In the genomic region with DNA sequence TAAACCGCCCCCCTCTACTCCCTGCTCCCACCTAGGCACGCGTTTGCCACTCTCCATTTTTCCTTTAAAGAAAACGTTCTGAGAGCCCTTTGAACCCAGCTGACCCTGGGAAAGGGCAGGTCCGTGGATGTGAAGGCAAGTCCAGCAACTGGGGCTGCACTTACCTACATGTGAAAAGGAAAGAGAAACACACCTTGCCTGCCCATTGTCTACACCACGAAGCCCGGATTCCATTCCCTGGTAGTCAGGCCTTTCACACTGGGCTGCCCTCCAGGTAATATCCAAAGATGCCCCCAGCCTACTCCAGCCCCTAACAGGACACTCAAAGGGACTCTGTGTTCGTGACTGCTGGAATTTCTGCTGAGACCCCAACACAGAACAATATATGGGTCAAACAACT, we compare ENCODE assay signal across 9 cellular contexts.
A peak's percentile ranks its signal among the peaks of the same experiment; 100 is the strongest.
DNase-seq lines count a peak whose midpoint lies in the region; ATAC-seq lines count a peak whose summit lies in the region.
"Had no signal": no experiment of that assay in that cellular context is flagged by ENCODE, and none has a peak within 500 bp of the region (broad histone marks: within the 10 kb centered on the region; RNA-seq: fewer than 3 reads in every experiment).

No MANE protein-coding gene starts in this region.

- H3K27ac Mint-ChIP-seq in natural killer cell treated with Interleukin-12 subunit alpha and Interleukin-12 subunit beta and Interleukin-15 and Interleukin-18, amount 100 ng/mL, for 72 hours, result peak overlapping the region in 1 of 2 donors; percentile 50

- WGBS in ectodermal cell, 2 experiments, result 18 to 19% methylated on average over 8 of the region's 8 CpGs

- no peaks in the 10 kb centered on the region for H4K20me1 ChIP-seq in BLaER1

- DNase-seq in natural killer cell treated with Interleukin-12 subunit alpha and Interleukin-12 subunit beta and Interleukin-15 and Interleukin-18, amount 100 ng/mL, for 72 hours (ENCODE audit: low spot score), result no peak
- no peak for DNase-seq in central memory CD4-positive, alpha-beta T cell
- no peak for DNase-seq in UCSD-AML1 (lab: John Stamatoyannopoulos, UW; ENCODE audit: unreplicated experiment)
- DNase-seq in activated gamma-delta T cell (lab: John Stamatoyannopoulos, UW), result no peak
- DNase-seq: DMS79 had no signal

- no peaks in the 10 kb centered on the region for H3K36me3 Mint-ChIP-seq in natural killer cell treated with Interleukin-12 subunit alpha and Interleukin-12 subunit beta and Interleukin-15 and Interleukin-18, amount 100 ng/mL, for 72 hours

- peak overlapping the region; percentile 78 for H3K9ac ChIP-seq in BLaER1

- H3K4me1 Mint-ChIP-seq in natural killer cell treated with Interleukin-12 subunit alpha and Interleukin-12 subunit beta and Interleukin-15 and Interleukin-18, amount 100 ng/mL, for 72 hours (ENCODE audit: low read depth in 2 of 2), result peaks cover 0 to 8% of the 10 kb centered on the region in 2 donors

- peaks cover 0 to 9% of the 10 kb centered on the region in 2 donors for H3K27me3 Mint-ChIP-seq in natural killer cell treated with Interleukin-12 subunit alpha and Interleukin-12 subunit beta and Interleukin-15 and Interleukin-18, amount 100 ng/mL, for 72 hours

- H3K4me2 ChIP-seq in BLaER1, result peak overlapping the region; percentile 96

- H3K4me3 ChIP-seq in BLaER1, result peak overlapping the region; percentile 77
- H3K4me3 ChIP-seq in ectodermal cell (ENCODE audit: insufficient read depth, low read depth, low read length), result peak overlapping the region; percentile 41

- no peaks in the 10 kb centered on the region for H3K27me3 ChIP-seq in BLaER1
- peaks cover 12% of the 10 kb centered on the region for H3K27me3 ChIP-seq in ectodermal cell (ENCODE audit: control insufficient read depth, insufficient read depth, low read length, poor library complexity, severe bottlenecking)

- peaks cover 52% of the 10 kb centered on the region for H3K4me1 ChIP-seq in BLaER1
- H3K4me1 ChIP-seq in ectodermal cell (ENCODE audit: control insufficient read depth, insufficient read depth, low read length), result peaks cover 20% of the 10 kb centered on the region

- ATAC-seq in natural killer cell treated with Interleukin-12 subunit alpha and Interleukin-12 subunit beta and Interleukin-15 and Interleukin-18, amount 100 ng/mL, for 72 hours, result no peak
- ATAC-seq in HG03039 (IDR thresholded peaks at IDR 0.05; ENCODE audit: unreplicated experiment), result no peak

- H3K9me3 ChIP-seq in BLaER1 (no peaks in the 10 kb centered on the region), KOPT-K1 (ENCODE audit: insufficient read depth, low read length, poor library complexity, severe bottlenecking) (no peaks in the 10 kb centered on the region), ectodermal cell (ENCODE audit: control insufficient read depth, low read length) (no peaks in the 10 kb centered on the region)

- H3K4me3 Mint-ChIP-seq in natural killer cell treated with Interleukin-12 subunit alpha and Interleukin-12 subunit beta and Interleukin-15 and Interleukin-18, amount 100 ng/mL, for 72 hours, result peak overlapping the region; percentile 82

- H3K27ac ChIP-seq in BLaER1 (peak overlapping the region; percentile 85), KOPT-K1 (ENCODE audit: low read depth, low read length, poor library complexity, severe bottlenecking) (peak overlapping the region; percentile 100), ectodermal cell (ENCODE audit: insufficient read depth, low read depth, low read length, poor library complexity, severe bottlenecking) (no peak overlapping the region)

- no peaks in the 10 kb centered on the region for H3K9me3 Mint-ChIP-seq in natural killer cell treated with Interleukin-12 subunit alpha and Interleukin-12 subunit beta and Interleukin-15 and Interleukin-18, amount 100 ng/mL, for 72 hours

- H3K36me3 ChIP-seq in BLaER1 (no peaks in the 10 kb centered on the region), KOPT-K1 (ENCODE audit: insufficient read depth, low read length) (no peaks in the 10 kb centered on the region), ectodermal cell (ENCODE audit: control insufficient read depth, insufficient read depth, low read length) (no peaks in the 10 kb centered on the region)
